In the genomic region with DNA sequence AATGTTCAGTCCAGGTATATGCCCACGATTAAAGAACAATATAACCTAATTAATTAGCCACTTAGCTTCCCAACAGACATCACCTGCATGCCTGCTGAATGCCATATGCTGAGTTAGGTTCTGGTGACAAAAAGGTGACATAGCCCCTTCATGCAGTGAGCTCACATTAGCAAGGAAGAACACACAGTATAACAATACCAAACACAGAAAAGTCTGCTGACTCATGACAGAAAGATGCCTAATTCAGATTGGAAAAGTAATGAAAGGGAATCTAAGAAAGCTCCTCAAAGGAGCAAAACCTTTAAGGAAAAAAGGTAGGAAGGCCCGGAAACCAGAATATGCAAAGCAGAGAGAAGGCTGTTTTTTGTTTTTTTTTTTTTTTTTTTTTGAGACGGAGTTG, we compare ENCODE assay signal across 17 cellular contexts. TPM values are rescaled to one million over a fixed set of nuclear protein-coding genes. Genes with fewer than 3 reads are reported as not detected.
"Had no signal": no experiment of that assay in that cellular context is flagged by ENCODE, and none has a peak within 500 bp of the region (broad histone marks: within the 10 kb centered on the region; RNA-seq: fewer than 3 reads in every experiment).

No MANE protein-coding gene starts in this region.

- H3K9me3 ChIP-seq: esophagus squamous epithelium, left ventricle myocardium inferior, tibial artery had no signal

- H3K4me3 ChIP-seq: esophagus squamous epithelium, left ventricle myocardium inferior, tibial artery had no signal

- H2AFZ ChIP-seq: parathyroid adenoma had no signal

- H3K79me2 ChIP-seq: parathyroid adenoma had no signal

- H3K9ac ChIP-seq: parathyroid adenoma had no signal

- ATAC-seq: activated CD8-positive, alpha-beta T cell treated with anti-CD3 and anti-CD28 coated beads for 36 hours; activated T-cell treated with anti-CD3 and anti-CD28 coated beads, Interleukin-2, amount 50 U/mL, for 72 hours; naive thymus-derived CD8-positive, alpha-beta T cell; stimulated activated effector memory CD8-positive, alpha-beta T cell treated with anti-CD3 and anti-CD28 coated beads, Interleukin-12 subunit alpha, Interleukin-12 subunit beta, amount 100 ng/mL, for 72 hours had no signal

- H3K27ac ChIP-seq: brain microvascular endothelial cell, esophagus squamous epithelium, left ventricle myocardium inferior, parathyroid adenoma had no signal

- H3K27me3 ChIP-seq: brain microvascular endothelial cell, esophagus squamous epithelium, tibial artery had no signal

- DNase-seq: activated CD4-positive, alpha-beta T cell treated with anti-CD3 and anti-CD28 coated beads for 4 hours; activated CD8-positive, alpha-beta memory T cell treated with anti-CD3 and anti-CD28 coated beads, Interleukin-2, amount 50 U/mL, for 48 hours; activated CD8-positive, alpha-beta T cell treated with anti-CD3 and anti-CD28 coated beads for 36 hours; activated gamma-delta T cell treated with Interleukin-2 at 50 U/mL for 16 hours; activated naive CD8-positive, alpha-beta T cell treated with anti-CD3 and anti-CD28 coated beads for 36 hours; activated T-cell treated with anti-CD3 and anti-CD28 coated beads, Interleukin-2, amount 50 U/mL, for 72 hours; amygdala; brain microvascular endothelial cell; cortex of kidney; effector CD4-positive, alpha-beta T cell; esophagus squamous epithelium; hippocampal formation; left ventricle myocardium inferior; naive thymus-derived CD8-positive, alpha-beta T cell; tibial artery had no signal

RNA-seq across cellular contexts. Expression of gene FERMT2, which starts 59.0 kb away (rescaled TPM):
- polyA plus RNA-seq: naive thymus-derived CD8-positive, alpha-beta T cell had no signal
